ENCODE assay signal across 8 cellular contexts in the genomic region with DNA sequence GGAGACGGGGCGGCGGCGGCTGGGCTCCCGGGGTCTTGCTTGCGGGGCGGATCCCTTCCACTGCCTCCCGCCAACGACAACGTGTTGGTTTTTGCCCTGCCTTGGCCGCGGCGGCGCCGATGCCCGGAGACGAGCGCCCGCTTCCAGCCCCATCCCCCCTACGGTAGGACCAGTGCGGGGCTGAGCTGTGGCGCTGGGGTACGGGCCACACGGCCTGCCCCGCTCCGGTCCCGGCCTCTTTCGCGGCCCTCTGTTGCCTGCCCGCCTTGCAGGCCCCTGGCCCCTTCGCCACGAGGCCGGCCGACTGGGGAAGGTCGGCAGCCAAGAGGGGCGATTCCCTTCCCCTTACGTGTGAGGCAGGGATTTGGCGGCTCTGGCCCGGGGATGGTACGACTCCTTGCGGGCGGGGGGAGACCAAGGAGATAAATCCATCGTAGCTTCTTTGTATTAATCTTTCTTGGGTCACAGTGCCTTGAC. TPM values are rescaled to one million over a fixed set of nuclear protein-coding genes. Genes with fewer than 3 reads are reported as not detected.
A peak's percentile ranks its signal among the peaks of the same experiment; 100 is the strongest.
DNase-seq lines count a peak whose midpoint lies in the region; ATAC-seq and TF ChIP-seq lines count a peak whose summit lies in the region.

No MANE protein-coding gene starts in this region.

- DNase-seq in CD1c-positive myeloid dendritic cell (ENCODE audit: extremely low spot score): peak; percentile 66
- DNase-seq in T-helper 2 cell treated with Interferon-gamma antibody and Interleukin-4, amounts not matched to agents 5 μg/mL and 100 μg/mL, for 36 hours (ENCODE audit: low spot score): peak; percentile 29
- peak; percentile 51 for DNase-seq in colonic mucosa
- peak; percentile 53 to 86 for DNase-seq in left lung
- peak in 2 of 3 experiments; percentile 3 to 34 for DNase-seq in stimulated activated CD4-positive, alpha-beta T cell treated with anti-CD3 and anti-CD28 coated beads, TNF-alpha, amount 100 ng/mL, for 24 hours (ENCODE audit: low read depth in 3 of 3)
- no peak for DNase-seq in NCI-H446 treated with DMSO at 0.1 percent for 48 hours (lab: John Stamatoyannopoulos, UW)

- peak overlapping the region; percentile 96 for H3K4me3 Mint-ChIP-seq in T-helper 2 cell treated with Interferon-gamma antibody and Interleukin-4, amounts not matched to agents 5 μg/mL and 100 μg/mL, for 36 hours

- no peaks in the 10 kb centered on the region for H3K27me3 Mint-ChIP-seq in T-helper 2 cell treated with Interferon-gamma antibody and Interleukin-4, amounts not matched to agents 5 μg/mL and 100 μg/mL, for 36 hours (ENCODE audit: low read depth)

- H3K9me3 ChIP-seq in colonic mucosa: no peaks in the 10 kb centered on the region
- no peaks in the 10 kb centered on the region for H3K9me3 ChIP-seq in left lung

- peaks cover 17% of the 10 kb centered on the region for H3K4me1 ChIP-seq in colonic mucosa
- peaks cover 31 to 63% of the 10 kb centered on the region in 2 donors for H3K4me1 ChIP-seq in left lung

- no peaks in the 10 kb centered on the region for H3K9me3 Mint-ChIP-seq in T-helper 2 cell treated with Interferon-gamma antibody and Interleukin-4, amounts not matched to agents 5 μg/mL and 100 μg/mL, for 36 hours

- H3K27ac ChIP-seq in colonic mucosa (peak overlapping the region; percentile 90), left lung (peak overlapping the region; percentile 92 to 94)

- no peaks in the 10 kb centered on the region for H3K36me3 ChIP-seq in colonic mucosa
- H3K36me3 ChIP-seq in left lung: peaks cover 0 to 13% of the 10 kb centered on the region in 2 donors

- ATAC-seq in GM19395 (IDR thresholded peaks at IDR 0.05; ENCODE audit: unreplicated experiment) (peak; percentile 34), HG03460 (IDR thresholded peaks at IDR 0.05; ENCODE audit: unreplicated experiment) (peak; percentile 32), left lung (peak; percentile 28)

- TF ChIP-seq CTCF in colonic mucosa (IDR thresholded peaks at IDR 0.05) (no peak), left lung (IDR thresholded peaks at IDR 0.05) (no peak)

- peak overlapping the region; percentile 93 to 98 for H3K9ac ChIP-seq in colonic mucosa (ENCODE audit: low read depth in 2 of 2, low read length in 2 of 2)

- intact Hi-C loops in colonic mucosa (cut with DNase I): no loop called here
- intact Hi-C loops in left lung (cut with DNase I): loop anchor here in 1 of 2 donors (10.0 kb wide), 1 partner anchor 100 kb away; no protein-coding TSS in a partner anchor

- H3K4me3 ChIP-seq in colonic mucosa (peak overlapping the region; percentile 94), left lung (peak overlapping the region; percentile 81 to 100)

- H3K27ac Mint-ChIP-seq in T-helper 2 cell treated with Interferon-gamma antibody and Interleukin-4, amounts not matched to agents 5 μg/mL and 100 μg/mL, for 36 hours: peak overlapping the region; percentile 89

- peaks cover 39% of the 10 kb centered on the region for H3K4me1 Mint-ChIP-seq in T-helper 2 cell treated with Interferon-gamma antibody and Interleukin-4, amounts not matched to agents 5 μg/mL and 100 μg/mL, for 36 hours (ENCODE audit: low read depth)

- H3K36me3 Mint-ChIP-seq in T-helper 2 cell treated with Interferon-gamma antibody and Interleukin-4, amounts not matched to agents 5 μg/mL and 100 μg/mL, for 36 hours (ENCODE audit: low read depth): peaks cover 27% of the 10 kb centered on the region

- H3K27me3 ChIP-seq in colonic mucosa (no peaks in the 10 kb centered on the region), left lung (no peaks in the 10 kb centered on the region)

RNA-seq across cellular contexts. Expression of a gene that starts 0.5 kb away (rescaled TPM):
- 100 to 1,000 TPM; 297 to 302 TPM for total RNA-seq in colonic mucosa
- 100 to 1,000 TPM; 203 to 259 TPM for total RNA-seq in left lung

RNA-seq across cellular contexts. Expression of a gene that starts 35.2 kb away (rescaled TPM):
- total RNA-seq in colonic mucosa (1 to 10 TPM; 3.5 to 4.0 TPM), left lung (10 to 100 TPM; 17.1 to 64.7 TPM)
